ENCODE assay signal across 9 cellular contexts in the genomic region with DNA sequence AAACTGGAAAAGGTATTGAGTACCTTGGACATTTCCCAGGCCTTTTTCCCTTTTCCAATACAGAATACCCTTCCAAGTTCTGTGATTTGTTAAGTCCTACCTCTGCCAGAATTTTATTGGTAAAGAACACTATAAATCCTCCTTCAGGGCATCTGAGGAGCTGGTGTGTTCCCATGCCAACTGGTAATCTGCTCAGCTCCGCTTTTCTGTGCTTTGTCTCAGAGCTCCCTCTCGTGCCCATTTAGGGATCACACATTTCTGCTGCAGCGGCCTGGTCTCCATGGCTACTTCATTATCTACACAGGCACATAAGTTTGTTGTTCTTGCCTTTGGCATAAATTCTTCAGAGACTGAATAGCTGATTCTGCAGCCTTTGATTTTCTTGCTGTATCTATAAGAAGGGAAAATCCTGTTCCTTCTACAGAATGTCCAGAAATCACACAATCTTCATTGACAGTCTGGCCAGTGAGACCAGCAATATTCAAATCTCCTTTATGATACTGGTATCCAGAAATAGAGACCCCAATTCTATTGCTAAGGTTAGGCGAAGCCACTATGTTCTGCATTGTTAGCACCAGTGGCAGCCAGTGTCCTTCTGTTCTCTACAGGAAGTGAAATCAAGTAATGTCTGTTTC. TPM values are rescaled to one million over a fixed set of nuclear protein-coding genes. Genes with fewer than 3 reads are reported as not detected.
A peak's percentile ranks its signal among the peaks of the same experiment; 100 is the strongest.
DNase-seq lines count a peak whose midpoint lies in the region; ATAC-seq, FAIRE-seq and TF ChIP-seq lines count a peak whose summit lies in the region.
"Had no signal": no experiment of that assay in that cellular context is flagged by ENCODE, and none has a peak within 500 bp of the region (broad histone marks: within the 10 kb centered on the region; RNA-seq: fewer than 3 reads in every experiment).

No MANE protein-coding gene starts in this region.

- H3K4me1 ChIP-seq in CD8-positive, alpha-beta T cell (ENCODE audit: insufficient read depth, low read length), result no peaks in the 10 kb centered on the region

- no peak overlapping the region for H3K4me3 Mint-ChIP-seq in CD8-positive, alpha-beta T cell
- no peak overlapping the region for H3K4me3 Mint-ChIP-seq in activated T-helper 17 cell treated with anti-CD3 and anti-CD28 coated beads, Interleukin-2, amount 50 U/mL, for 72 hours
- H3K4me3 Mint-ChIP-seq in stimulated activated effector memory CD8-positive, alpha-beta T cell treated with anti-CD3 and anti-CD28 coated beads, Interleukin-12 subunit alpha, Interleukin-12 subunit beta, amount 100 ng/mL, for 72 hours, result no peak overlapping the region

- no peak for DNase-seq in CD8-positive, alpha-beta T cell
- peak; percentile 12 for DNase-seq in GM19239 (ENCODE audit: insufficient read length, low spot score)
- DNase-seq in NCI-H2227 treated with DMSO at 0.1 percent for 48 hours (lab: John Stamatoyannopoulos, UW), result peak; percentile 93
- DNase-seq in germinal center (ENCODE audit: low spot score), result peak; percentile 60
- DNase-seq in omental fat pad (ENCODE audit: low spot score), result no peak
- DNase-seq in stimulated activated effector memory CD8-positive, alpha-beta T cell treated with anti-CD3 and anti-CD28 coated beads, Interleukin-12 subunit alpha, Interleukin-12 subunit beta, amount 100 ng/mL, for 72 hours (ENCODE audit: low spot score in 2 of 2), result no peak

- ATAC-seq in CD8-positive, alpha-beta T cell, result no peak
- ATAC-seq in HG03354 (IDR thresholded peaks at IDR 0.05; ENCODE audit: poor library complexity, severe bottlenecking, unreplicated experiment) (peak; percentile 75), omental fat pad (ENCODE audit: low FRiP score) (peak; percentile 83)
- peak; percentile 49 for ATAC-seq in activated T-helper 17 cell treated with anti-CD3 and anti-CD28 coated beads, Interleukin-2, amount 50 U/mL, for 72 hours (replicated peaks)
- ATAC-seq in stimulated activated effector memory CD8-positive, alpha-beta T cell treated with anti-CD3 and anti-CD28 coated beads, Interleukin-12 subunit alpha, Interleukin-12 subunit beta, amount 100 ng/mL, for 72 hours, result no peak

- peak overlapping the region; percentile 49 for H3K27ac Mint-ChIP-seq in CD8-positive, alpha-beta T cell
- peak overlapping the region; percentile 20 for H3K27ac Mint-ChIP-seq in activated T-helper 17 cell treated with anti-CD3 and anti-CD28 coated beads, Interleukin-2, amount 50 U/mL, for 72 hours
- no peak overlapping the region for H3K27ac Mint-ChIP-seq in stimulated activated effector memory CD8-positive, alpha-beta T cell treated with anti-CD3 and anti-CD28 coated beads, Interleukin-12 subunit alpha, Interleukin-12 subunit beta, amount 100 ng/mL, for 72 hours

- no peaks in the 10 kb centered on the region for H3K27me3 ChIP-seq in CD8-positive, alpha-beta T cell (ENCODE audit: insufficient read depth, low read length)

- no peak for TF ChIP-seq CTCF in CD8-positive, alpha-beta T cell (IDR thresholded peaks at IDR 0.05)
- TF ChIP-seq CTCF in omental fat pad (IDR thresholded peaks at IDR 0.05), result no peak

- no peaks in the 10 kb centered on the region for H3K36me3 ChIP-seq in CD8-positive, alpha-beta T cell (ENCODE audit: insufficient read depth, low read length)

- H3K36me3 Mint-ChIP-seq in CD8-positive, alpha-beta T cell, result peaks cover 40% of the 10 kb centered on the region
- H3K36me3 Mint-ChIP-seq in activated T-helper 17 cell treated with anti-CD3 and anti-CD28 coated beads, Interleukin-2, amount 50 U/mL, for 72 hours (ENCODE audit: low read depth), result peaks cover 84% of the 10 kb centered on the region
- H3K36me3 Mint-ChIP-seq in stimulated activated effector memory CD8-positive, alpha-beta T cell treated with anti-CD3 and anti-CD28 coated beads, Interleukin-12 subunit alpha, Interleukin-12 subunit beta, amount 100 ng/mL, for 72 hours, result peaks cover 99% of the 10 kb centered on the region

- H3K9me3 ChIP-seq in CD8-positive, alpha-beta T cell (ENCODE audit: low read length), result no peaks in the 10 kb centered on the region

- no peaks in the 10 kb centered on the region for H3K27me3 Mint-ChIP-seq in CD8-positive, alpha-beta T cell (ENCODE audit: low read depth)
- H3K27me3 Mint-ChIP-seq in activated T-helper 17 cell treated with anti-CD3 and anti-CD28 coated beads, Interleukin-2, amount 50 U/mL, for 72 hours, result no peaks in the 10 kb centered on the region

- H3K27ac ChIP-seq in CD8-positive, alpha-beta T cell (ENCODE audit: low read depth, low read length), result no peak overlapping the region

- H3K9me3 Mint-ChIP-seq in CD8-positive, alpha-beta T cell, result no peaks in the 10 kb centered on the region
- H3K9me3 Mint-ChIP-seq in activated T-helper 17 cell treated with anti-CD3 and anti-CD28 coated beads, Interleukin-2, amount 50 U/mL, for 72 hours, result no peaks in the 10 kb centered on the region
- H3K9me3 Mint-ChIP-seq in stimulated activated effector memory CD8-positive, alpha-beta T cell treated with anti-CD3 and anti-CD28 coated beads, Interleukin-12 subunit alpha, Interleukin-12 subunit beta, amount 100 ng/mL, for 72 hours, result no peaks in the 10 kb centered on the region

- POLR2A ChIA-PET in CD8-positive, alpha-beta T cell (lab: Charles Lee), result no interaction called here

- intact Hi-C loops in CD8-positive, alpha-beta T cell (cut with DNase I, micrococcal nuclease), result loop anchor here in 1 of 2 experiments (5.0 kb wide), 1 partner anchor 707 kb away; no protein-coding TSS in a partner anchor

- peak; percentile 21 for FAIRE-seq in GM19239 (lab: Jason Lieb, UNC)
- FAIRE-seq: TTC549 had no signal

- H3K4me3 ChIP-seq in CD8-positive, alpha-beta T cell (ENCODE audit: low read depth, low read length), result no peak overlapping the region

- CTCF ChIA-PET in CD8-positive, alpha-beta T cell (lab: Charles Lee), result interaction anchor here (0.9 to 1.4 kb wide), 3 partner anchors 60 to 88 kb away, joined by 3 to 4 read pairs (median 3); a partner anchor contains a TSS

- peaks cover 6% of the 10 kb centered on the region for H3K4me1 Mint-ChIP-seq in CD8-positive, alpha-beta T cell (ENCODE audit: low read depth)
- peaks cover 5% of the 10 kb centered on the region for H3K4me1 Mint-ChIP-seq in activated T-helper 17 cell treated with anti-CD3 and anti-CD28 coated beads, Interleukin-2, amount 50 U/mL, for 72 hours
- peaks cover 7% of the 10 kb centered on the region for H3K4me1 Mint-ChIP-seq in stimulated activated effector memory CD8-positive, alpha-beta T cell treated with anti-CD3 and anti-CD28 coated beads, Interleukin-12 subunit alpha, Interleukin-12 subunit beta, amount 100 ng/mL, for 72 hours

RNA-seq across cellular contexts. Expression of a gene that starts 52.0 kb away (rescaled TPM):
- total RNA-seq in CD8-positive, alpha-beta T cell, result 10 to 100 TPM; 41.9 to 42.4 TPM
- 10 to 100 TPM; 19.5 to 36.1 TPM for total RNA-seq in activated T-helper 17 cell treated with anti-CD3 and anti-CD28 coated beads, Interleukin-2, amount 50 U/mL, for 72 hours
- 10 to 100 TPM; 12.4 to 28.4 (median 19.6) TPM for total RNA-seq in omental fat pad

RNA-seq across cellular contexts. Expression of a gene that starts 58.2 kb away (rescaled TPM):
- total RNA-seq in CD8-positive, alpha-beta T cell, result under 1 TPM; 0.22 to 0.27 TPM
- under 1 TPM in 1 of 2 donors, not detected in 1; 0.13 TPM for total RNA-seq in activated T-helper 17 cell treated with anti-CD3 and anti-CD28 coated beads, Interleukin-2, amount 50 U/mL, for 72 hours
- under 1 TPM in 1 of 4 donors, not detected in 3; 0.79 TPM for total RNA-seq in omental fat pad

Comparison
In these comparisons a context has a peak if more than half of its experiments do, and no peak if none do; other contexts are left out.
1. ATAC-seq: peak in HG03354 (single experiment), activated T-helper 17 cell treated with anti-CD3 and anti-CD28 coated beads, Interleukin-2, amount 50 U/mL, for 72 hours (single experiment) and omental fat pad (single experiment); none in CD8-positive, alpha-beta T cell (single experiment) and stimulated activated effector memory CD8-positive, alpha-beta T cell treated with anti-CD3 and anti-CD28 coated beads, Interleukin-12 subunit alpha, Interleukin-12 subunit beta, amount 100 ng/mL, for 72 hours (single experiment).
2. DNase-seq: peak in GM19239 (single experiment), NCI-H2227 treated with DMSO at 0.1 percent for 48 hours (single experiment) and germinal center (single experiment); none in CD8-positive, alpha-beta T cell (0 of 7), omental fat pad (single experiment) and stimulated activated effector memory CD8-positive, alpha-beta T cell treated with anti-CD3 and anti-CD28 coated beads, Interleukin-12 subunit alpha, Interleukin-12 subunit beta, amount 100 ng/mL, for 72 hours (0 of 2).